23 cellular contexts compared by ENCODE assay signal in the genomic region with DNA sequence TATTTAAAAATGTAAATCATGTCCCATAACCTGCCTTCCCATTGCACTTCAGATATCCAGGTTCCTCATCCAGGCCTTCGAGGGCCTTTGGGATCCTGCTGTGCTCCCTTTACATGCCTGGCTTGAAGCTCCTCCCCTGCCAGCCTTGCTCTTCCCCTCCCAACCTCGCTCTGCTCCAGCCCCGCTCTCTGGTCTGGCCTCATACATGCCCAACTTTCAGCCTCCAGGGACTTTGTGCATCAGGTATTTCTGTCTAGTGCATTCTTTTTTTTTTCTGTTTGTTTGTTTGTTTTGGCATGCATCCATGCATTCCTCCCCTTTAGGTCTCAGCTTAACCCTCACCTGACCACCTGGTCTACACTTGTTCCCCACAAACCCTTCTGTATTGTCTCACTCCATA.
DNase-seq lines count a peak whose midpoint lies in the region; ATAC-seq and TF ChIP-seq lines count a peak whose summit lies in the region.
"Had no signal": no experiment of that assay in that cellular context is flagged by ENCODE, and none has a peak within 500 bp of the region (broad histone marks: within the 10 kb centered on the region; RNA-seq: fewer than 3 reads in every experiment).

No MANE protein-coding gene starts in this region.

- intact Hi-C loops in Right ventricle myocardium inferior (cut with DNase I): no loop called here
- intact Hi-C loops in Caco-2 (cut with micrococcal nuclease; ENCODE audit: unreplicated experiment): no loop called here

- H3K4me1 ChIP-seq in Caco-2: no peaks in the 10 kb centered on the region
- H3K4me1 ChIP-seq: gastroesophageal sphincter, lower lobe of right lung had no signal

- peak; percentile 51 for ATAC-seq in left lobe of liver
- no peak for ATAC-seq in Right ventricle myocardium inferior
- no peak for ATAC-seq in GM19351 (IDR thresholded peaks at IDR 0.05; ENCODE audit: unreplicated experiment)
- ATAC-seq: activated CD8-positive, alpha-beta T cell treated with anti-CD3 and anti-CD28 coated beads, Interleukin-2, amount 10 ng/mL, durations not matched to agents 7 days and 5 days; gastroesophageal sphincter; lower lobe of right lung; naive thymus-derived CD4-positive, alpha-beta T cell; T-helper 17 cell had no signal

- BruUV-seq in Caco-2 (replicated peaks; lab: Mats Ljungman, UMichigan): no TSS peak

- CTCF ChIA-PET in Caco-2 (lab: Charles Lee): no interaction called here

- no peak overlapping the region for H3K4me3 Mint-ChIP-seq in Caco-2 (ENCODE audit: unreplicated experiment)
- H3K4me3 Mint-ChIP-seq: activated B cell treated with CpG ODN at 0.5 μM for 24 hours; activated CD8-positive, alpha-beta T cell treated with anti-CD3 and anti-CD28 coated beads, Interleukin-2, amount 10 ng/mL, durations not matched to agents 7 days and 5 days; activated T-helper 1 cell treated with anti-CD3 and anti-CD28 coated beads, Interleukin-12 subunit alpha, Interleukin-12 subunit beta, Interleukin-2, Interleukin-4 antibody, amounts not matched to agents 30 ng/mL and 10 ng/mL and 1 ng/mL, durations not matched to agents 14 hours and 24 hours and 36 hours; B cell; naive thymus-derived CD4-positive, alpha-beta T cell; T-helper 17 cell had no signal

- no peaks in the 10 kb centered on the region for H3K36me3 Mint-ChIP-seq in Caco-2 (ENCODE audit: insufficient read depth, unreplicated experiment)
- H3K36me3 Mint-ChIP-seq: naive thymus-derived CD4-positive, alpha-beta T cell had no signal

- no peaks in the 10 kb centered on the region for H3K36me3 ChIP-seq in Caco-2 (ENCODE audit: control insufficient read depth, insufficient read depth, low read length)
- H3K36me3 ChIP-seq: gastroesophageal sphincter, lower lobe of right lung, suprapubic skin had no signal

- peaks cover 1% of the 10 kb centered on the region; the same call in 1 of the 2 replicates for H3K27me3 ChIP-seq in Caco-2 (replicated peaks; ENCODE audit: control insufficient read depth, insufficient read depth, low read length)
- H3K27me3 ChIP-seq: gastroesophageal sphincter, suprapubic skin had no signal

- POLR2A ChIA-PET in Caco-2 (lab: Charles Lee): no interaction called here

- peaks cover 5% of the 10 kb centered on the region for H3K27me3 Mint-ChIP-seq in Caco-2 (ENCODE audit: insufficient read depth, unreplicated experiment)
- H3K27me3 Mint-ChIP-seq: activated B cell treated with CpG ODN at 0.5 μM for 24 hours had no signal

- no peak overlapping the region for H3K4me3 ChIP-seq in Caco-2 (ENCODE audit: low read depth, low read length)
- H3K4me3 ChIP-seq: gastroesophageal sphincter, lower lobe of right lung, suprapubic skin had no signal

- no peak overlapping the region for H3K27ac Mint-ChIP-seq in Caco-2 (ENCODE audit: unreplicated experiment)
- H3K27ac Mint-ChIP-seq: activated B cell treated with CpG ODN at 0.5 μM for 24 hours; activated CD8-positive, alpha-beta T cell treated with anti-CD3 and anti-CD28 coated beads, Interleukin-2, amount 10 ng/mL, durations not matched to agents 7 days and 5 days; activated T-helper 1 cell treated with anti-CD3 and anti-CD28 coated beads, Interleukin-12 subunit alpha, Interleukin-12 subunit beta, Interleukin-2, Interleukin-4 antibody, amounts not matched to agents 30 ng/mL and 10 ng/mL and 1 ng/mL, durations not matched to agents 14 hours and 24 hours and 36 hours; B cell; naive thymus-derived CD4-positive, alpha-beta T cell; T-helper 17 cell had no signal

- H3K9me3 ChIP-seq in Caco-2: no peaks in the 10 kb centered on the region
- H3K9me3 ChIP-seq: gastroesophageal sphincter, lower lobe of right lung, suprapubic skin had no signal

- H3K4me1 Mint-ChIP-seq in Caco-2 (ENCODE audit: low read depth, unreplicated experiment): peaks cover 6% of the 10 kb centered on the region
- H3K4me1 Mint-ChIP-seq: activated B cell treated with CpG ODN at 0.5 μM for 24 hours, B cell, T-helper 17 cell had no signal

- no peaks in the 10 kb centered on the region for H3K9me3 Mint-ChIP-seq in Caco-2 (ENCODE audit: unreplicated experiment)
- H3K9me3 Mint-ChIP-seq: activated B cell treated with CpG ODN at 0.5 μM for 24 hours; activated T-helper 1 cell treated with anti-CD3 and anti-CD28 coated beads, Interleukin-12 subunit alpha, Interleukin-12 subunit beta, Interleukin-2, Interleukin-4 antibody, amounts not matched to agents 30 ng/mL and 10 ng/mL and 1 ng/mL, durations not matched to agents 14 hours and 24 hours and 36 hours had no signal

- TF ChIP-seq CTCF in Caco-2 (IDR thresholded peaks at IDR 0.05; ENCODE audit: insufficient read depth in 1 of 2, low read depth in 1 of 2, low read length in 1 of 2, severe bottlenecking in 1 of 2, unreplicated experiment in 1 of 2): no peak

- DNase-seq in DMS53 (lab: John Stamatoyannopoulos, UW) (peak; percentile 56), LoVo (ENCODE audit: low spot score) (peak; percentile 28), NCI-H510A treated with DMSO at 0.1 percent for 48 hours (lab: John Stamatoyannopoulos, UW) (peak; percentile 35), left lobe of liver (ENCODE audit: low spot score) (no peak), Right ventricle myocardium inferior (ENCODE audit: missing footprints) (no peak), Caco-2 (no peak), OCI-M2 (lab: John Stamatoyannopoulos, UW; ENCODE audit: unreplicated experiment) (no peak)
- DNase-seq: activated B cell treated with CpG ODN at 0.5 μM for 24 hours; activated CD8-positive, alpha-beta T cell treated with anti-CD3 and anti-CD28 coated beads, Interleukin-2, amount 10 ng/mL, durations not matched to agents 7 days and 5 days; DMS 273 treated with DMSO at 0.1 percent for 48 hours; erythroblast; GOT3; Karpas-422; lower lobe of right lung; naive thymus-derived CD4-positive, alpha-beta T cell; SHP77; small intestine; T-helper 17 cell had no signal

Comparison
In these comparisons a context has a peak if more than half of its experiments do, and no peak if none do; other contexts are left out.
1. DNase-seq: peak in DMS53 (single experiment), LoVo (single experiment) and NCI-H510A treated with DMSO at 0.1 percent for 48 hours (single experiment); none in left lobe of liver (single experiment), Right ventricle myocardium inferior (single experiment), Caco-2 (0 of 2) and OCI-M2 (single experiment).